Comparison of ENCODE assay signal across 17 cellular contexts in genomic region chr11:117194267-117194666, GRCh38.
"Had no signal": no experiment of that assay in that cellular context is flagged by ENCODE, and none has a peak within 500 bp of the region (broad histone marks: within the 10 kb centered on the region; RNA-seq: fewer than 3 reads in every experiment).

No MANE protein-coding gene starts in this region.

- H3K4me3 ChIP-seq: coronary artery, ovary, SK-N-MC, skin epidermis had no signal

- H3K36me3 ChIP-seq: ovary had no signal

- H3K9me3 ChIP-seq: ovary had no signal

- DNase-seq: activated CD4-positive, alpha-beta T cell treated with anti-CD3 and anti-CD28 coated beads for 36 hours; activated CD8-positive, alpha-beta memory T cell treated with anti-CD3 and anti-CD28 coated beads, Interleukin-2, amount 50 U/mL, for 4 hours; activated CD8-positive, alpha-beta T cell treated with anti-CD3 and anti-CD28 coated beads for 36 hours; activated T-cell treated with anti-CD3 and anti-CD28 coated beads, Interleukin-2, amount 50 U/mL, for 72 hours; caudate nucleus; effector CD8-positive, alpha-beta T cell; islet precursor cell; mesenchymal stem cell; retina; T-cell; trophoblast cell; WERI-Rb-1 had no signal

- H3K27me3 ChIP-seq: ovary had no signal

- H3K27ac ChIP-seq: ovary, SK-N-MC, skin epidermis, WERI-Rb-1 had no signal

- ATAC-seq: activated CD4-positive, alpha-beta T cell treated with anti-CD3 and anti-CD28 coated beads for 36 hours; activated CD8-positive, alpha-beta T cell treated with anti-CD3 and anti-CD28 coated beads for 36 hours; activated T-cell treated with anti-CD3 and anti-CD28 coated beads, Interleukin-2, amount 50 U/mL, for 72 hours; left lobe of liver; T-cell had no signal
